In the genomic region with DNA sequence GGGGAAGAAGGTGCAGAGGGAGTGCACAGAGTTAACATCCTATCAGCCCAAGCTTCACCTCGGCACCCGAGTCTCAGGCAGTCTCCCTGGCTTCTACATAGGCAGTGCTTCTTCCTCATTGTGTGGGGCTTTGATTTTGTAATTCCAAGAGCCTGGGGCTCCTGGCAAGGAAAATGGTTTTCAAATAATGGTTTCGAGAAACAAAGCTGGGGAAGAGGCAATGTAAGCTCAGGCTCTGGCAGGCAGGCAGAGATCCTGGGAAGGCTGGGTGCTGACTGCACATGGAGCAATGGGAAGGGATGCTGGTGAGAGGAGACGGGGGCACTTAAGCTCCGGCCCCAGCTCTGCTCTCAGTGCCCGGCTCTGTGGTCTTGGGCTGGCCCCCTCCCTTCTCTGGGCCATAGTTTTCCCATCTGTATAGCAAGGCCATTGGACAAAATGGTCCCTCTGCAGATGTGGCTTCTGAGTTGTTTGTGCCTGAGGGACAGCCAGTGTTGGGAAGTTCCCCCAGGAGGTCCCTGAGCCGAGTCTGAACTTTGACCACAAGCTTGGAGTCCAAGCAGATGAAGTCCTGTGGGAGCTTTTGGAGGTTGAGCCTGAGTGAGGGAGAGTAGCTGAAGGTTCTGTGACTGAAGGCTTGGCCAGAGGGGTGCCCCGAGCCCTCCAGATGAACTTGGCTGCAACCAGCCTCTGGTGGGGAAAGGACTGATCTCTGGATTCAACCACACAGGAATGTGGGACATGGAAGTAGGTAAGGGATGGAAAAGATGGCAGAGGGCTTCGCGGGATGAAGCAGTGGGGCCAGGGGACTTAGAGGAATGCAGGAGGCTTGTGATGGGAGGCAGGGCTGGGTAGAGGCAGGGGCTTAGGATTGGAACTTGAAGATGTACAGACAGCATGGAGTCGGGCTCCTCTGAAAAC, we compare ENCODE assay signal across 1 cellular context.
TF ChIP-seq lines count a peak whose summit lies in the region.

No MANE protein-coding gene starts in this region.

TF ChIP-seq in SK-N-SH, 30 proteins besides CTCF, POLR2A, EP300 and RAD21:
- TF ChIP-seq TAF1 (IDR thresholded peaks at IDR 0.05; ENCODE audit: borderline replicate concordance, low read depth, low read length) (no peak), SIN3A (IDR thresholded peaks at IDR 0.05; ENCODE audit: borderline replicate concordance, low read depth, low read length) (no peak), TEAD4 (IDR thresholded peaks at IDR 0.05; ENCODE audit: borderline replicate concordance, insufficient read depth) (no peak), CHD2 (IDR thresholded peaks at IDR 0.05; ENCODE audit: low read length, partially characterized antibody) (no peak), GABPA (IDR thresholded peaks at IDR 0.05; ENCODE audit: low read depth) (no peak), FOXM1 (IDR thresholded peaks at IDR 0.05; ENCODE audit: low read depth) (no peak), TCF12 (IDR thresholded peaks at IDR 0.05) (no peak), GATA2 (CRISPR knock-in tag; IDR thresholded peaks at IDR 0.05) (no peak), MXI1 (IDR thresholded peaks at IDR 0.05; ENCODE audit: low read depth, low read length) (no peak), RFX5 (IDR thresholded peaks at IDR 0.05; ENCODE audit: low read length) (no peak)
- TF ChIP-seq, protein P1, sequence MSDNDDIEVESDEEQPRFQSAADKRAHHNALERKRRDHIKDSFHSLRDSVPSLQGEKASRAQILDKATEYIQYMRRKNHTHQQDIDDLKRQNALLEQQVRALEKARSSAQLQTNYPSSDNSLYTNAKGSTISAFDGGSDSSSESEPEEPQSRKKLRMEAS (IDR thresholded peaks at IDR 0.05; ENCODE audit: low read depth) = no peak
- TF ChIP-seq, protein P2, sequence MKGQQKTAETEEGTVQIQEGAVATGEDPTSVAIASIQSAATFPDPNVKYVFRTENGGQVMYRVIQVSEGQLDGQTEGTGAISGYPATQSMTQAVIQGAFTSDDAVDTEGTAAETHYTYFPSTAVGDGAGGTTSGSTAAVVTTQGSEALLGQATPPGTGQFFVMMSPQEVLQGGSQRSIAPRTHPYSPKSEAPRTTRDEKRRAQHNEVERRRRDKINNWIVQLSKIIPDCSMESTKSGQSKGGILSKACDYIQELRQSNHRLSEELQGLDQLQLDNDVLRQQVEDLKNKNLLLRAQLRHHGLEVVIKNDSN (IDR thresholded peaks at IDR 0.05; ENCODE audit: borderline replicate concordance, low read depth) = no peak
- TF ChIP-seq, protein P3, sequence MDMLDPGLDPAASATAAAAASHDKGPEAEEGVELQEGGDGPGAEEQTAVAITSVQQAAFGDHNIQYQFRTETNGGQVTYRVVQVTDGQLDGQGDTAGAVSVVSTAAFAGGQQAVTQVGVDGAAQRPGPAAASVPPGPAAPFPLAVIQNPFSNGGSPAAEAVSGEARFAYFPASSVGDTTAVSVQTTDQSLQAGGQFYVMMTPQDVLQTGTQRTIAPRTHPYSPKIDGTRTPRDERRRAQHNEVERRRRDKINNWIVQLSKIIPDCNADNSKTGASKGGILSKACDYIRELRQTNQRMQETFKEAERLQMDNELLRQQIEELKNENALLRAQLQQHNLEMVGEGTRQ (IDR thresholded peaks at IDR 0.05; ENCODE audit: borderline replicate concordance, low read depth, low read length) = no peak
